ENCODE assay signal across 8 cellular contexts in genomic region chr18:48777026-48777736, GRCh38.
DNase-seq lines count a peak whose midpoint lies in the region; ATAC-seq and TF ChIP-seq lines count a peak whose summit lies in the region.

No MANE protein-coding gene starts in this region.

- no peaks in the 10 kb centered on the region for H3K36me3 Mint-ChIP-seq in activated naive CD4-positive, alpha-beta T cell treated with anti-CD3 and anti-CD28 coated beads, Interleukin-2, amount 10 ng/mL, durations not matched to agents 7 days and 5 days

- H3K27ac Mint-ChIP-seq in activated naive CD4-positive, alpha-beta T cell treated with anti-CD3 and anti-CD28 coated beads, Interleukin-2, amount 10 ng/mL, durations not matched to agents 7 days and 5 days, result no peak overlapping the region

- no peak overlapping the region for H2AFZ ChIP-seq in smooth muscle cell (ENCODE audit: low read depth)

- POLR2A ChIA-PET in A673 (lab: Charles Lee; ENCODE audit: low non-redundant PET), result no interaction called here

- CTCF ChIA-PET in A673 (lab: Charles Lee), result interaction anchor here (0.8 to 0.9 kb wide), 2 partner anchors 265 to 402 kb away, joined by 8 to 13 read pairs; no protein-coding TSS in a partner anchor
- CTCF ChIA-PET in activated naive CD4-positive, alpha-beta T cell treated with anti-CD3 and anti-CD28 coated beads, Interleukin-2, amount 10 ng/mL, durations not matched to agents 7 days and 5 days (lab: Charles Lee), result interaction anchor here (0.5 to 3.1 kb wide), 30 partner anchors 9 to 960 kb away, joined by 3 to 14 read pairs (median 3); no protein-coding TSS in a partner anchor

- peaks cover 8% of the 10 kb centered on the region for H3K4me1 Mint-ChIP-seq in activated naive CD4-positive, alpha-beta T cell treated with anti-CD3 and anti-CD28 coated beads, Interleukin-2, amount 10 ng/mL, durations not matched to agents 7 days and 5 days

- H3K4me1 ChIP-seq in A673 (ENCODE audit: insufficient read depth, low read length, poor library complexity, severe bottlenecking) (peaks cover 6% of the 10 kb centered on the region), smooth muscle cell (ENCODE audit: low read depth) (peaks cover 48% of the 10 kb centered on the region)

- H3K27me3 Mint-ChIP-seq in activated naive CD4-positive, alpha-beta T cell treated with anti-CD3 and anti-CD28 coated beads, Interleukin-2, amount 10 ng/mL, durations not matched to agents 7 days and 5 days, result peaks cover 40% of the 10 kb centered on the region

- no peak overlapping the region for H3K27ac ChIP-seq in A673 (ENCODE audit: low read depth, low read length, poor library complexity, severe bottlenecking)
- peak overlapping the region; percentile 97 for H3K27ac ChIP-seq in smooth muscle cell (ENCODE audit: low read depth)

- H3K9me3 ChIP-seq in A673 (ENCODE audit: low read depth, low read length, poor library complexity, severe bottlenecking) (no peaks in the 10 kb centered on the region), smooth muscle cell (replicated peaks; ENCODE audit: low read depth) (no peaks in the 10 kb centered on the region)

- H3K4me3 ChIP-seq in A673 (ENCODE audit: low read depth, low read length, poor library complexity, severe bottlenecking) (no peak overlapping the region), GM12875 (ENCODE audit: low read depth, low read length) (no peak overlapping the region), smooth muscle cell (no peak overlapping the region)

- peak overlapping the region; percentile 24 for H3K9ac ChIP-seq in smooth muscle cell (ENCODE audit: low read depth)

- peaks cover 33% of the 10 kb centered on the region for H3K79me2 ChIP-seq in smooth muscle cell (ENCODE audit: low read depth)

- BruUV-seq in A673 (replicated peaks; lab: Mats Ljungman, UMichigan), result no TSS peak

- ATAC-seq in HG03039 (IDR thresholded peaks at IDR 0.05; ENCODE audit: unreplicated experiment), result peak; percentile 55
- ATAC-seq in left ventricle myocardium superior, result no peak
- no peak for ATAC-seq in HG02610 (IDR thresholded peaks at IDR 0.05; ENCODE audit: unreplicated experiment)

- TF ChIP-seq CTCF in A673 (conservative IDR thresholded peaks at IDR 0.05; ENCODE audit: low read depth, low read length) (peak; percentile 97), GM12875 (IDR thresholded peaks at IDR 0.05; ENCODE audit: borderline replicate concordance, insufficient read depth, low read depth, low read length) (peak; percentile 95), smooth muscle cell (IDR thresholded peaks at IDR 0.05; ENCODE audit: borderline replicate concordance, insufficient read depth, poor library complexity, severe bottlenecking) (peak; percentile 96)

- 16% methylated on average over 13 of the region's 13 CpGs for WGBS in smooth muscle cell (ENCODE audit: low lambda C conversion rate)

- H3F3A ChIP-seq in smooth muscle cell (ENCODE audit: low read depth), result peaks cover 35% of the 10 kb centered on the region

- H3K4me2 ChIP-seq in smooth muscle cell, result peak overlapping the region; percentile 69

- H3K36me3 ChIP-seq in A673 (ENCODE audit: insufficient read depth, low read length, poor library complexity, severe bottlenecking), result no peaks in the 10 kb centered on the region
- H3K36me3 ChIP-seq in smooth muscle cell (ENCODE audit: low read depth), result peaks cover 7% of the 10 kb centered on the region

- no peak overlapping the region for H3K4me3 Mint-ChIP-seq in activated naive CD4-positive, alpha-beta T cell treated with anti-CD3 and anti-CD28 coated beads, Interleukin-2, amount 10 ng/mL, durations not matched to agents 7 days and 5 days

- peak; percentile 78 for DNase-seq in A673 (ENCODE audit: low spot score)
- DNase-seq in SHP77 treated with DMSO at 0.1 percent for 48 hours (lab: John Stamatoyannopoulos, UW), result peak; percentile 10
- DNase-seq in activated naive CD4-positive, alpha-beta T cell treated with anti-CD3 and anti-CD28 coated beads, Interleukin-2, amount 10 ng/mL, durations not matched to agents 7 days and 5 days, result peak; percentile 75
- DNase-seq in left ventricle myocardium superior, result peak; percentile 82
- peak; percentile 67 for DNase-seq in smooth muscle cell (lab: John Stamatoyannopoulos, UW; ENCODE audit: unreplicated experiment)

- H3K27me3 ChIP-seq in A673 (replicated peaks; ENCODE audit: insufficient read depth, low read depth, low read length, poor library complexity), result no peaks in the 10 kb centered on the region
- no peaks in the 10 kb centered on the region for H3K27me3 ChIP-seq in smooth muscle cell (ENCODE audit: low read depth)

- no peaks in the 10 kb centered on the region for H3K9me3 Mint-ChIP-seq in activated naive CD4-positive, alpha-beta T cell treated with anti-CD3 and anti-CD28 coated beads, Interleukin-2, amount 10 ng/mL, durations not matched to agents 7 days and 5 days

- intact Hi-C loops in A673 (cut with micrococcal nuclease; ENCODE audit: unreplicated experiment) (loop anchor here (5.0 to 10.0 kb wide), 5 partner anchors 170 to 668 kb away; no protein-coding TSS in a partner anchor), left ventricle myocardium superior (cut with micrococcal nuclease) (no loop called here)

- no peaks in the 10 kb centered on the region for H4K20me1 ChIP-seq in smooth muscle cell (ENCODE audit: low read depth)

Comparison
In these comparisons a context has a peak if more than half of its experiments do, and no peak if none do; other contexts are left out.
1. DNase-seq: peak in every context shown above with its lines; median percentile 82 in left ventricle myocardium superior; 78 in A673; 75 in activated naive CD4-positive, alpha-beta T cell treated with anti-CD3 and anti-CD28 coated beads, Interleukin-2, amount 10 ng/mL, durations not matched to agents 7 days and 5 days; 67 in smooth muscle cell; 10 in SHP77 treated with DMSO at 0.1 percent for 48 hours.